ENCODE assay signal across 3 cellular contexts in the genomic region with DNA sequence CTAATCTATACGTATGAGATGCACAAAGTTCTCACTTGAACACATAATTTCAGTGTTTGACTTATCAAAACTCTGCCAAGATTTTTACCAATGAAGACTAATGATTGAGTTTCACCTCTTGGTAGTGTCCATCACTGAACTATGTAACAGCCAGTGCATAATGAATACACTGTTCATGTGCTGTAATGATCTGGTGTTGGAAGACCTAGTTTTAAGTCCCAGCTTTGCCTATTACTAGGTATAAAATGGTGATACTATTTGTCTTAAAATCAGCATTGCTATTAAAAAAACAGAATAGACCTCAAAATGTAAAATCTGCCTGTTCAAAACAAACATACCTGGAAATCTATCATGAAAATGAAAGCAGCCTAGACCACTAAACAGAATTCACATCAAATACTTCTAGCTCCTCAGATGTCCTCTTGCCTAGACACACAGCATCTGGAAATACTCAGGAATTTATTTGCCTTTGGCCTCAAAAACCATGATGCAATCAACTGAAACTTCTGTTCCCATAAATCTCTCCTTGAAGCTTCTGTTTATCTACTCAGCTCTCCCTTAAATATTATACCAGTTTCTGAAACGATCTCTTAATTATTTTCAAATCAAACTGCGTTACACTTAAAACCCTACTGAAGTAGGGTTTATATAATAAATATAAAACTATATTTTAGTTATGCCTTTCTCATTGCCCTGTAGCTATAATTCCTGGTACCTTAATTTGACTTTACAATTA.
TF ChIP-seq lines count a peak whose summit lies in the region.

No MANE protein-coding gene starts in this region.

TF ChIP-seq in IMR-90, 13 proteins besides CTCF, POLR2A, EP300 and RAD21:
- no peak for TF ChIP-seq BHLHE40 (IDR thresholded peaks at IDR 0.05; ENCODE audit: low read depth, low read length)
- TF ChIP-seq CEBPB (IDR thresholded peaks at IDR 0.05; ENCODE audit: low read depth, low read length), result peak; percentile 96

TF ChIP-seq in GM12878, 131 proteins besides CTCF, POLR2A, EP300 and RAD21:
- TF ChIP-seq NBN (IDR thresholded peaks at IDR 0.05) (no peak), HDAC6 (IDR thresholded peaks at IDR 0.05; ENCODE audit: unreplicated experiment) (no peak), MYB (IDR thresholded peaks at IDR 0.05; ENCODE audit: borderline replicate concordance, low read depth, low read length) (no peak), SIN3A (IDR thresholded peaks at IDR 0.05; ENCODE audit: low read depth, low read length) (no peak), ESRRA (IDR thresholded peaks at IDR 0.05; ENCODE audit: low read length) (no peak), YY1 (IDR thresholded peaks at IDR 0.05; ENCODE audit: low read depth, low read length) (no peak), IKZF2 (IDR thresholded peaks at IDR 0.05) (no peak), RFX5 (IDR thresholded peaks at IDR 0.05; ENCODE audit: low read depth, low read length) (no peak), TARDBP (IDR thresholded peaks at IDR 0.05; ENCODE audit: borderline replicate concordance) (no peak), NRF1 (conservative IDR thresholded peaks at IDR 0.05; ENCODE audit: low read depth, low read length) (no peak), LARP7 (IDR thresholded peaks at IDR 0.05) (no peak), CHD2 (IDR thresholded peaks at IDR 0.05; ENCODE audit: borderline replicate concordance, low read depth, low read length) (no peak), JUNB (IDR thresholded peaks at IDR 0.05) (no peak)
- TF ChIP-seq, protein P1, sequence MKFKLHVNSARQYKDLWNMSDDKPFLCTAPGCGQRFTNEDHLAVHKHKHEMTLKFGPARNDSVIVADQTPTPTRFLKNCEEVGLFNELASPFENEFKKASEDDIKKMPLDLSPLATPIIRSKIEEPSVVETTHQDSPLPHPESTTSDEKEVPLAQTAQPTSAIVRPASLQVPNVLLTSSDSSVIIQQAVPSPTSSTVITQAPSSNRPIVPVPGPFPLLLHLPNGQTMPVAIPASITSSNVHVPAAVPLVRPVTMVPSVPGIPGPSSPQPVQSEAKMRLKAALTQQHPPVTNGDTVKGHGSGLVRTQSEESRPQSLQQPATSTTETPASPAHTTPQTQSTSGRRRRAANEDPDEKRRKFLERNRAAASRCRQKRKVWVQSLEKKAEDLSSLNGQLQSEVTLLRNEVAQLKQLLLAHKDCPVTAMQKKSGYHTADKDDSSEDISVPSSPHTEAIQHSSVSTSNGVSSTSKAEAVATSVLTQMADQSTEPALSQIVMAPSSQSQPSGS (IDR thresholded peaks at IDR 0.05; ENCODE audit: low read length), result no peak
- TF ChIP-seq, protein P2, sequence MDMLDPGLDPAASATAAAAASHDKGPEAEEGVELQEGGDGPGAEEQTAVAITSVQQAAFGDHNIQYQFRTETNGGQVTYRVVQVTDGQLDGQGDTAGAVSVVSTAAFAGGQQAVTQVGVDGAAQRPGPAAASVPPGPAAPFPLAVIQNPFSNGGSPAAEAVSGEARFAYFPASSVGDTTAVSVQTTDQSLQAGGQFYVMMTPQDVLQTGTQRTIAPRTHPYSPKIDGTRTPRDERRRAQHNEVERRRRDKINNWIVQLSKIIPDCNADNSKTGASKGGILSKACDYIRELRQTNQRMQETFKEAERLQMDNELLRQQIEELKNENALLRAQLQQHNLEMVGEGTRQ (IDR thresholded peaks at IDR 0.05; ENCODE audit: borderline replicate concordance, low read depth, low read length), result no peak

TF ChIP-seq in liver, 16 proteins besides CTCF, POLR2A, EP300 and RAD21:
- TF ChIP-seq, protein P3, sequence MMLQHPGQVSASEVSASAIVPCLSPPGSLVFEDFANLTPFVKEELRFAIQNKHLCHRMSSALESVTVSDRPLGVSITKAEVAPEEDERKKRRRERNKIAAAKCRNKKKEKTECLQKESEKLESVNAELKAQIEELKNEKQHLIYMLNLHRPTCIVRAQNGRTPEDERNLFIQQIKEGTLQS (IDR thresholded peaks at IDR 0.05), result peak; percentile 69
- no peak for TF ChIP-seq TAF1 (conservative IDR thresholded peaks at IDR 0.05)
- TF ChIP-seq SP1 (IDR thresholded peaks at IDR 0.05), result no peak
- no peak for TF ChIP-seq EGR1 (IDR thresholded peaks at IDR 0.05; ENCODE audit: low read depth in 2 of 2)
- no peak for TF ChIP-seq FOXA1 (IDR thresholded peaks at IDR 0.05)
- no peak for TF ChIP-seq MAX (IDR thresholded peaks at IDR 0.05)
- TF ChIP-seq REST (IDR thresholded peaks at IDR 0.05), result no peak
- no peak for TF ChIP-seq FOXA2 (IDR thresholded peaks at IDR 0.05)
- peak; percentile 11 for TF ChIP-seq NR2F2 (IDR thresholded peaks at IDR 0.05)
- no peak for TF ChIP-seq JUND (IDR thresholded peaks at IDR 0.05)
- no peak for TF ChIP-seq HNF4G (IDR thresholded peaks at IDR 0.05)
- no peak for TF ChIP-seq YY1 (IDR thresholded peaks at IDR 0.05)
- TF ChIP-seq RXRA (IDR thresholded peaks at IDR 0.05), result no peak
- TF ChIP-seq GABPA (IDR thresholded peaks at IDR 0.05 in 1 of 2, conservative IDR thresholded peaks at IDR 0.05 in 1 of 2), result no peak
- peak in 1 of 2 donors; percentile 17 for TF ChIP-seq HNF4A (conservative IDR thresholded peaks at IDR 0.05)
- no peak for TF ChIP-seq ZBTB33 (IDR thresholded peaks at IDR 0.05)
